ENCODE assay signal across 8 cellular contexts in genomic region chr11:33256808-33257159, GRCh38. TPM values are rescaled to one million over a fixed set of nuclear protein-coding genes. Genes with fewer than 3 reads are reported as not detected.
DNase-seq lines count a peak whose midpoint lies in the region; ATAC-seq, FAIRE-seq and TF ChIP-seq lines count a peak whose summit lies in the region.

No MANE protein-coding gene starts in this region.

- peak overlapping the region; percentile 93 for H3K4me3 Mint-ChIP-seq in natural killer cell treated with Interleukin-12 subunit alpha and Interleukin-12 subunit beta and Interleukin-15 and Interleukin-18, amount 100 ng/mL, for 72 hours

- H3K4me3 ChIP-seq in BE2C (ENCODE audit: low read depth, low read length) = peak overlapping the region; percentile 69

- no peaks in the 10 kb centered on the region for H3K36me3 ChIP-seq in BE2C

- no peaks in the 10 kb centered on the region; the same call in 1 of the 2 replicates for H3K4me1 ChIP-seq in BE2C

- no peak for FAIRE-seq in H54 (lab: Jason Lieb, UNC)

- H3K9me3 ChIP-seq in BE2C = no peaks in the 10 kb centered on the region

- H3K36me3 Mint-ChIP-seq in natural killer cell treated with Interleukin-12 subunit alpha and Interleukin-12 subunit beta and Interleukin-15 and Interleukin-18, amount 100 ng/mL, for 72 hours = no peaks in the 10 kb centered on the region

- H3K27me3 ChIP-seq in BE2C = no peaks in the 10 kb centered on the region

- no peak for TF ChIP-seq POLR2A in H54 (IDR thresholded peaks at IDR 0.05; ENCODE audit: low read depth, low read length)

- H3K4me1 Mint-ChIP-seq in natural killer cell treated with Interleukin-12 subunit alpha and Interleukin-12 subunit beta and Interleukin-15 and Interleukin-18, amount 100 ng/mL, for 72 hours (ENCODE audit: low read depth in 2 of 2) = peaks cover 27 to 32% of the 10 kb centered on the region in 2 donors

- H3K27me3 Mint-ChIP-seq in natural killer cell treated with Interleukin-12 subunit alpha and Interleukin-12 subunit beta and Interleukin-15 and Interleukin-18, amount 100 ng/mL, for 72 hours = no peaks in the 10 kb centered on the region

- no peak for ATAC-seq in natural killer cell treated with Interleukin-12 subunit alpha and Interleukin-12 subunit beta and Interleukin-15 and Interleukin-18, amount 100 ng/mL, for 72 hours
- ATAC-seq in GM21526 (IDR thresholded peaks at IDR 0.05; ENCODE audit: low FRiP score, unreplicated experiment) = no peak

- no peaks in the 10 kb centered on the region for H3K9me3 Mint-ChIP-seq in natural killer cell treated with Interleukin-12 subunit alpha and Interleukin-12 subunit beta and Interleukin-15 and Interleukin-18, amount 100 ng/mL, for 72 hours

- DNase-seq in BE2C (no peak), KG1 (lab: John Stamatoyannopoulos, UW) (peak; percentile 46), NCI-H2171 treated with DMSO at 0.1 percent for 48 hours (lab: John Stamatoyannopoulos, UW) (no peak), germinal center (ENCODE audit: low spot score) (no peak), H54 (ENCODE audit: insufficient read length, low spot score) (no peak)
- no peak for DNase-seq in natural killer cell treated with Interleukin-12 subunit alpha and Interleukin-12 subunit beta and Interleukin-15 and Interleukin-18, amount 100 ng/mL, for 72 hours (ENCODE audit: low spot score)

- H3K27ac Mint-ChIP-seq in natural killer cell treated with Interleukin-12 subunit alpha and Interleukin-12 subunit beta and Interleukin-15 and Interleukin-18, amount 100 ng/mL, for 72 hours = peak overlapping the region; percentile 89 to 91

- no peak for TF ChIP-seq CTCF in BE2C (IDR thresholded peaks at IDR 0.05; ENCODE audit: low read depth, low read length)

- peak overlapping the region; percentile 98 for H3K27ac ChIP-seq in cingulate gyrus (ENCODE audit: low read depth, low read length)

RNA-seq across cellular contexts. Expression of gene HIPK3, which starts 0.4 kb away (rescaled TPM):
- 2.0 TPM for polyA plus RNA-seq in BE2C (2012; ENCODE audit: insufficient read depth, insufficient read length, low read depth)
- total RNA-seq in natural killer cell treated with Interleukin-12 subunit alpha and Interleukin-12 subunit beta and Interleukin-15 and Interleukin-18, amount 100 ng/mL, for 72 hours = 10 to 100 TPM; 39.1 to 60.3 TPM
